Comparison of ENCODE assay signal across 9 cellular contexts in the genomic region with DNA sequence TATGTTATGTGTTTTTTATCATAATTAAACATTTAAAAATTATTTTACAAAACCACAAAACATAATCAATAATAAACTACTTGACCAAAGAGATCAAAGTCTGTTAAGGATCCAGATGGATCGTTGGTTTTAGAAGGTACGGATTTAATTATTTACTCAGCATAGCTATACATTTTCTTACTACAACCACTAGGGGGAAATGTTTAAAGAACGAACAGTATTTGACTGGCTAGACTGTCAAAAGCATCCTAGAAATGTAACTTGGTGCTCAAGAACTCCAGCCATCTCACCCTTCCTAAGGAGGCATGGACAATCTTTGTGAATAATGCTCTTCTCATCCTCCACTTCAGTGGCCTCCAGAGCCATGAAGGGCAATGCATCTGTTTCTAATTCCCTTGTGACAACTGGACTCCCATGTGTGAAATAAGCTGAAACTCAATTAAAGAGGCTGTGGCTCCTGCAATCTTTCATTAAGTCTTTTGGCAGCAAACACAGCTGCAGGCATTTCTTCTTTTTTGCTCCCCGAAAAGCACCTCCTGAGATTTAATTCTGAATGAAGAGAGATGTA.
DNase-seq lines count a peak whose midpoint lies in the region; ATAC-seq and TF ChIP-seq lines count a peak whose summit lies in the region.
"Had no signal": no experiment of that assay in that cellular context is flagged by ENCODE, and none has a peak within 500 bp of the region (broad histone marks: within the 10 kb centered on the region; RNA-seq: fewer than 3 reads in every experiment).

No MANE protein-coding gene starts in this region.

- H3K79me2 ChIP-seq in H9 (ENCODE audit: insufficient read depth, low read length): no peaks in the 10 kb centered on the region

- no peak overlapping the region for H4K5ac ChIP-seq in H9 (ENCODE audit: insufficient read length, low read depth, low read length)

- H3K9ac ChIP-seq in H9 (ENCODE audit: extremely low read depth, insufficient read length, low read length) (no peak overlapping the region), neuronal stem cell (ENCODE audit: low read depth, low read length, poor library complexity) (no peak overlapping the region)

- H3K4me1 Mint-ChIP-seq in H9: no peaks in the 10 kb centered on the region

- peaks cover 1% of the 10 kb centered on the region; the same call in 1 of the 2 replicates for H3K27me3 Mint-ChIP-seq in H9 (ENCODE audit: low read depth)

- H3K18ac ChIP-seq in H9 (ENCODE audit: insufficient read length, low read depth, low read length) (no peak overlapping the region), neuronal stem cell (ENCODE audit: low read length) (no peak overlapping the region)

- intact Hi-C loops in Panc1 (cut with micrococcal nuclease; ENCODE audit: unreplicated experiment): loop anchor here (5.0 kb wide), 1 partner anchor 142 kb away; no protein-coding TSS in a partner anchor

- H3K23me2 ChIP-seq in H9 (ENCODE audit: insufficient read length, low read depth, low read length, poor library complexity, severe bottlenecking): no peaks in the 10 kb centered on the region

- H4K8ac ChIP-seq in H9 (replicated peaks; ENCODE audit: insufficient read length, low read depth, low read length): no peak overlapping the region
- no peak overlapping the region for H4K8ac ChIP-seq in neuronal stem cell (ENCODE audit: low read depth, low read length)

- H4K20me1 ChIP-seq in H9 (ENCODE audit: control insufficient read depth, insufficient read depth, insufficient read length): no peaks in the 10 kb centered on the region

- H2AK5ac ChIP-seq in H9 (ENCODE audit: insufficient read length, low read length) (no peak overlapping the region), neuronal stem cell (ENCODE audit: low read depth, low read length) (no peak overlapping the region)

- POLR2A ChIA-PET in Panc1 (lab: Charles Lee): no interaction called here

- no peak overlapping the region for H2BK120ac ChIP-seq in H9 (ENCODE audit: low read depth, low read length, poor library complexity, severe bottlenecking)
- H2BK120ac ChIP-seq in neuronal stem cell (ENCODE audit: low read depth, low read length): no peak overlapping the region

- BruUV-seq in Panc1 (replicated peaks; lab: Mats Ljungman, UMichigan): no TSS peak

- H3K14ac ChIP-seq in H9 (ENCODE audit: insufficient read depth, low read length): no peak overlapping the region
- H3K14ac ChIP-seq in neuronal stem cell (ENCODE audit: low read length): no peak overlapping the region

- H3K4me2 ChIP-seq in H9 (ENCODE audit: insufficient read depth, insufficient read length, low read length) (no peak overlapping the region), neuronal stem cell (ENCODE audit: insufficient read depth, low read length, poor library complexity, severe bottlenecking) (no peak overlapping the region)

- in situ Hi-C loops in Panc1 (cut with HindIII; ENCODE audit: low pct_unique_long_range_greater_than_20kb, low sequenced_read_pairs): no loop called here

- DNase-seq in EH (ENCODE audit: low read depth): peak; percentile 6
- no peak for DNase-seq in H9
- DNase-seq in Panc1 (ENCODE audit: low read depth, low spot score): no peak
- peak; percentile 20 for DNase-seq in kidney tubule cell (ENCODE audit: low spot score)
- no peak for DNase-seq in neuronal stem cell (ENCODE audit: low spot score)
- no peak for DNase-seq in kidney glomerular epithelial cell (lab: John Stamatoyannopoulos, UW)
- no peak for DNase-seq in activated CD8-positive, alpha-beta memory T cell treated with anti-CD3 and anti-CD28 coated beads, Interleukin-2, amount 50 U/mL, for 4 hours
- DNase-seq: lower lobe of right lung had no signal

- H2AFZ ChIP-seq in H9 (ENCODE audit: low read length) (no peak overlapping the region), neuronal stem cell (ENCODE audit: low read length) (no peak overlapping the region)

- H3K27ac ChIP-seq in H9 (ENCODE audit: insufficient read length, low read depth, low read length): no peak overlapping the region
- no peak overlapping the region for H3K27ac ChIP-seq in Panc1 (ENCODE audit: low read length)
- no peak overlapping the region for H3K27ac ChIP-seq in neuronal stem cell (replicated peaks; ENCODE audit: low read length)
- H3K27ac ChIP-seq: lower lobe of right lung had no signal

- peaks cover 0 to 3% of the 10 kb centered on the region in 2 experiments; a peak in 2 of 5 replicates for H3K9me3 Mint-ChIP-seq in H9

- CTCF ChIA-PET in Panc1 (lab: Charles Lee): no interaction called here

- ATAC-seq in Panc1: no peak
- no peak for ATAC-seq in GM19452 (IDR thresholded peaks at IDR 0.05; ENCODE audit: unreplicated experiment)
- ATAC-seq: lower lobe of right lung had no signal

- WGBS in H9 (ENCODE audit: extremely low coverage, insufficient read length, low lambda C conversion rate): no CpG with 5 or more reads among the region's 4 CpGs
- WGBS in neuronal stem cell (ENCODE audit: extremely low coverage in 2 of 2, insufficient read length in 2 of 2, insufficient replicate concordance in 1 of 2), 2 donors: no CpG with 5 or more reads among the region's 4 CpGs

- TF ChIP-seq CTCF in H9 (conservative IDR thresholded peaks at IDR 0.05): peak; percentile 70
- TF ChIP-seq CTCF in Panc1 (IDR thresholded peaks at IDR 0.05): peak; percentile 49

- H2BK12ac ChIP-seq in H9 (ENCODE audit: insufficient read length, low read depth, low read length) (no peak overlapping the region), neuronal stem cell (ENCODE audit: low read length) (no peak overlapping the region)

- no peak overlapping the region for H2BK20ac ChIP-seq in H9 (ENCODE audit: low read depth, low read length, poor library complexity, severe bottlenecking)

- H2BK15ac ChIP-seq in H9 (ENCODE audit: low read depth, low read length) (no peak overlapping the region), neuronal stem cell (ENCODE audit: low read length) (no peak overlapping the region)

- H3K36me3 ChIP-seq in Panc1 (ENCODE audit: control insufficient read depth, insufficient read depth, low read length) (no peaks in the 10 kb centered on the region), neuronal stem cell (replicated peaks in 1 of 2; ENCODE audit: control insufficient read depth in 2 of 2, insufficient read depth in 2 of 2, low read length in 2 of 2) (no peaks in the 10 kb centered on the region)
- H3K36me3 ChIP-seq: lower lobe of right lung had no signal

- no peak overlapping the region for H3K56ac ChIP-seq in H9 (ENCODE audit: insufficient read length, low read depth, low read length)

- H3K36me3 Mint-ChIP-seq in H9 (ENCODE audit: insufficient read depth in 1 of 3, low read depth in 3 of 3): peaks cover 0 to 15% (median 9%) of the 10 kb centered on the region in 3 experiments; a peak in 3 of 7 replicates

- no peak overlapping the region for H3K23ac ChIP-seq in H9 (ENCODE audit: insufficient read length, low read depth, low read length)
- no peak overlapping the region for H3K23ac ChIP-seq in neuronal stem cell (ENCODE audit: low read depth, low read length, poor library complexity)

- no peaks in the 10 kb centered on the region for H3K79me1 ChIP-seq in H9 (ENCODE audit: insufficient read depth, low read depth, low read length, poor library complexity, severe bottlenecking)
- no peaks in the 10 kb centered on the region for H3K79me1 ChIP-seq in neuronal stem cell (ENCODE audit: low read depth, low read length)

- no peak overlapping the region for H3K4me3 Mint-ChIP-seq in H9

- no peak overlapping the region for H3K4ac ChIP-seq in H9 (ENCODE audit: low read depth, low read length)
- no peak overlapping the region for H3K4ac ChIP-seq in neuronal stem cell (ENCODE audit: low read length)

- no peaks in the 10 kb centered on the region for H3K27me3 ChIP-seq in H9 (ENCODE audit: insufficient read depth, low read length)
- H3K27me3 ChIP-seq in Panc1 (ENCODE audit: control insufficient read depth, insufficient read depth, low read length): no peaks in the 10 kb centered on the region
- no peaks in the 10 kb centered on the region for H3K27me3 ChIP-seq in neuronal stem cell (ENCODE audit: control insufficient read depth in 3 of 3, insufficient read depth in 3 of 3, low read depth in 1 of 3, low read length in 3 of 3)

- H3K9me3 ChIP-seq in H9 (ENCODE audit: control insufficient read depth, low read depth, low read length): no peaks in the 10 kb centered on the region
- H3K9me3 ChIP-seq in Panc1 (ENCODE audit: control insufficient read depth, insufficient read depth, low read depth, low read length): no peaks in the 10 kb centered on the region
- H3K9me3 ChIP-seq in neuronal stem cell (replicated peaks in 1 of 2; ENCODE audit: control insufficient read depth in 2 of 2, insufficient read depth in 1 of 2, low read depth in 1 of 2, low read length in 2 of 2): no peaks in the 10 kb centered on the region
- H3K9me3 ChIP-seq: lower lobe of right lung had no signal

- H3T11ph ChIP-seq in H9 (ENCODE audit: low read length): no peak overlapping the region

- H3K4me3 ChIP-seq in Panc1 (ENCODE audit: low read depth in 2 of 2, low read length in 2 of 2) (no peak overlapping the region), neuronal stem cell (ENCODE audit: low read length in 2 of 2) (no peak overlapping the region)
- H3K4me3 ChIP-seq: lower lobe of right lung had no signal

- H3K4me1 ChIP-seq in H9 (ENCODE audit: insufficient read depth, low read length) (no peaks in the 10 kb centered on the region), Panc1 (ENCODE audit: control insufficient read depth, insufficient read depth, low read length) (no peaks in the 10 kb centered on the region), neuronal stem cell (ENCODE audit: control insufficient read depth in 2 of 2, insufficient read depth in 1 of 2, low read depth in 1 of 2, low read length in 2 of 2) (peaks cover 0 to 2% of the 10 kb centered on the region in 2 donors)
- H3K4me1 ChIP-seq: lower lobe of right lung had no signal

- no peak overlapping the region for H4K91ac ChIP-seq in H9 (ENCODE audit: insufficient read length, low read depth, low read length)
- H4K91ac ChIP-seq in neuronal stem cell (ENCODE audit: low read depth, low read length, poor library complexity): no peak overlapping the region

- no peak overlapping the region for H2BK5ac ChIP-seq in H9 (ENCODE audit: insufficient read length, low read length)
- no peak overlapping the region for H2BK5ac ChIP-seq in neuronal stem cell (ENCODE audit: low read length)

- H3K27ac Mint-ChIP-seq in H9: no peak overlapping the region

Comparison
In these comparisons a context has a peak if more than half of its experiments do, and no peak if none do; other contexts are left out.
1. DNase-seq: peak in EH (single experiment) and kidney tubule cell (single experiment); none in H9 (single experiment), Panc1 (single experiment), neuronal stem cell (single experiment), kidney glomerular epithelial cell (single experiment) and activated CD8-positive, alpha-beta memory T cell treated with anti-CD3 and anti-CD28 coated beads, Interleukin-2, amount 50 U/mL, for 4 hours (single experiment).